Comparison of ENCODE assay signal across 13 cellular contexts in genomic region chr7:453597-454306, GRCh38.
"Had no signal": no experiment of that assay in that cellular context is flagged by ENCODE, and none has a peak within 500 bp of the region (broad histone marks: within the 10 kb centered on the region; RNA-seq: fewer than 3 reads in every experiment).

No MANE protein-coding gene starts in this region.

- H3K27ac ChIP-seq: colonic mucosa, foreskin keratinocyte had no signal

- DNase-seq: cerebellar nuclear complex; colonic mucosa; dermis blood vessel endothelial cell; endodermal cell; erythroblast; foreskin keratinocyte; mesendoderm; naive B cell; small intestine; stimulated activated CD4-positive, alpha-beta T cell treated with anti-CD3 and anti-CD28 coated beads, Interleukin-2, amount 100 ng/mL, for 48 hours; stimulated activated naive CD4-positive, alpha-beta T cell treated with Interleukin-2 at 50 U/mL for 16 hours; trophoblast cell had no signal

- H3K4me1 ChIP-seq: foreskin keratinocyte had no signal

- H3K4me3 ChIP-seq: colonic mucosa, lung had no signal

- H3K36me3 ChIP-seq: colonic mucosa had no signal

- ATAC-seq: foreskin keratinocyte had no signal

- H3K9me3 ChIP-seq: colonic mucosa had no signal
